14 cellular contexts compared by ENCODE assay signal in genomic region chr9:3241290-3241689, GRCh38.
DNase-seq lines count a peak whose midpoint lies in the region; FAIRE-seq and TF ChIP-seq lines count a peak whose summit lies in the region.
"Had no signal": no experiment of that assay in that cellular context is flagged by ENCODE, and none has a peak within 500 bp of the region (broad histone marks: within the 10 kb centered on the region; RNA-seq: fewer than 3 reads in every experiment).

No MANE protein-coding gene starts in this region.

- no peaks in the 10 kb centered on the region for H3K9me3 ChIP-seq in astrocyte (ENCODE audit: insufficient read depth, low read depth, low read length)
- no peaks in the 10 kb centered on the region for H3K9me3 ChIP-seq in esophagus squamous epithelium
- H3K9me3 ChIP-seq: prostate gland had no signal

- no peaks in the 10 kb centered on the region for H3K36me3 ChIP-seq in H7 (replicated peaks; ENCODE audit: control insufficient read depth, insufficient read depth, low read length)
- H3K36me3 ChIP-seq in astrocyte (ENCODE audit: insufficient read depth, low read length), result no peaks in the 10 kb centered on the region
- H3K36me3 ChIP-seq in esophagus squamous epithelium, result peaks cover 0 to 7% (median 0%) of the 10 kb centered on the region in 3 donors
- H3K36me3 ChIP-seq: prostate gland had no signal

- peak; percentile 2 for DNase-seq in H7
- peak; percentile 46 for DNase-seq in astrocyte (ENCODE audit: low read depth)
- DNase-seq in iPS-NIHi7 (ENCODE audit: extremely low spot score), result peak; percentile 18
- peak; percentile 18 for DNase-seq in retina
- DNase-seq in esophagus squamous epithelium (lab: John Stamatoyannopoulos, UW), result no peak
- no peak for DNase-seq in DMS53 treated with DMSO at 0.1 percent for 48 hours (lab: John Stamatoyannopoulos, UW; ENCODE audit: unreplicated experiment)
- no peak for DNase-seq in glutamatergic neuron
- DNase-seq in Kasumi-1 (lab: John Stamatoyannopoulos, UW), result no peak
- DNase-seq: cerebellar nuclear complex, NCI-H2029, SIG-M5 had no signal

- H3K36me3 Mint-ChIP-seq in astrocyte (ENCODE audit: low read depth, unreplicated experiment) (no peaks in the 10 kb centered on the region), glutamatergic neuron (ENCODE audit: unreplicated experiment) (peaks cover 5% of the 10 kb centered on the region)

- H3K27ac ChIP-seq in astrocyte (ENCODE audit: low read depth, low read length) (no peak overlapping the region), esophagus squamous epithelium (no peak overlapping the region)

- no peak for TF ChIP-seq POLR2A in esophagus squamous epithelium (IDR thresholded peaks at IDR 0.05)

- no peak overlapping the region for H3K4me3 Mint-ChIP-seq in astrocyte (ENCODE audit: unreplicated experiment)
- no peak overlapping the region for H3K4me3 Mint-ChIP-seq in glutamatergic neuron (ENCODE audit: unreplicated experiment)
- H3K4me3 Mint-ChIP-seq: activated naive CD4-positive, alpha-beta T cell treated with anti-CD3 and anti-CD28 coated beads, Interleukin-2, amount 10 ng/mL, durations not matched to agents 7 days and 5 days; memory B cell had no signal

- peak overlapping the region; percentile 67 for H3K27ac Mint-ChIP-seq in astrocyte (ENCODE audit: unreplicated experiment)
- H3K27ac Mint-ChIP-seq in glutamatergic neuron (ENCODE audit: unreplicated experiment), result no peak overlapping the region
- H3K27ac Mint-ChIP-seq: activated naive CD4-positive, alpha-beta T cell treated with anti-CD3 and anti-CD28 coated beads, Interleukin-2, amount 10 ng/mL, durations not matched to agents 7 days and 5 days; memory B cell had no signal

- 24 to 58% methylated on average over 3 of the region's 3 CpGs for WGBS in esophagus squamous epithelium, 2 donors

- H3K4me3 ChIP-seq in H7 (ENCODE audit: insufficient read depth, low read depth, low read length) (no peak overlapping the region), astrocyte (ENCODE audit: insufficient read depth, low read depth, low read length) (no peak overlapping the region), esophagus squamous epithelium (no peak overlapping the region)
- H3K4me3 ChIP-seq: prostate gland had no signal

- no peak overlapping the region for H2AFZ ChIP-seq in astrocyte (ENCODE audit: low read depth, low read length)

- no peak for FAIRE-seq in astrocyte (lab: Jason Lieb, UNC)

- H3K4me1 ChIP-seq in astrocyte (ENCODE audit: insufficient read depth, low read length) (peaks cover 6% of the 10 kb centered on the region), esophagus squamous epithelium (no peaks in the 10 kb centered on the region)
- H3K4me1 ChIP-seq: prostate gland had no signal

- H4K20me1 ChIP-seq in astrocyte (ENCODE audit: insufficient read depth, low read length), result no peaks in the 10 kb centered on the region

- TF ChIP-seq CTCF in astrocyte (IDR thresholded peaks at IDR 0.05; ENCODE audit: insufficient read depth, low read depth, low read length), result no peak
- TF ChIP-seq CTCF in esophagus squamous epithelium (IDR thresholded peaks at IDR 0.05), result no peak
- no peak for TF ChIP-seq CTCF in glutamatergic neuron (IDR thresholded peaks at IDR 0.05; ENCODE audit: partially characterized antibody, unreplicated experiment)

- peak overlapping the region; percentile 4 for H3K4me2 ChIP-seq in astrocyte (ENCODE audit: low read length)

- H3K9me3 Mint-ChIP-seq in astrocyte (ENCODE audit: unreplicated experiment) (no peaks in the 10 kb centered on the region), glutamatergic neuron (ENCODE audit: unreplicated experiment) (peaks cover 3% of the 10 kb centered on the region)
- H3K9me3 Mint-ChIP-seq: activated naive CD4-positive, alpha-beta T cell treated with anti-CD3 and anti-CD28 coated beads, Interleukin-2, amount 10 ng/mL, durations not matched to agents 7 days and 5 days; memory B cell had no signal

- H3K79me2 ChIP-seq in astrocyte (ENCODE audit: insufficient read depth, low read length), result no peaks in the 10 kb centered on the region

- H3K9ac ChIP-seq in astrocyte (ENCODE audit: low read length), result no peak overlapping the region

- intact Hi-C loops in esophagus squamous epithelium (cut with DNase I), result loop anchor here (10.0 kb wide), 1 partner anchor 194 kb away; no protein-coding TSS in a partner anchor

- H3K4me1 Mint-ChIP-seq in astrocyte (ENCODE audit: low read depth, unreplicated experiment) (peaks cover 12% of the 10 kb centered on the region), glutamatergic neuron (ENCODE audit: low read depth, unreplicated experiment) (peaks cover 3% of the 10 kb centered on the region)
- H3K4me1 Mint-ChIP-seq: activated naive CD4-positive, alpha-beta T cell treated with anti-CD3 and anti-CD28 coated beads, Interleukin-2, amount 10 ng/mL, durations not matched to agents 7 days and 5 days had no signal

- no peaks in the 10 kb centered on the region for H3K27me3 ChIP-seq in H7 (ENCODE audit: control insufficient read depth, insufficient read depth, low read length)
- no peaks in the 10 kb centered on the region for H3K27me3 ChIP-seq in astrocyte (ENCODE audit: insufficient read depth, low read length)
- H3K27me3 ChIP-seq in esophagus squamous epithelium, result no peaks in the 10 kb centered on the region

- H3K27me3 Mint-ChIP-seq in astrocyte (ENCODE audit: low read depth, unreplicated experiment) (no peaks in the 10 kb centered on the region), glutamatergic neuron (ENCODE audit: unreplicated experiment) (no peaks in the 10 kb centered on the region)
- H3K27me3 Mint-ChIP-seq: activated naive CD4-positive, alpha-beta T cell treated with anti-CD3 and anti-CD28 coated beads, Interleukin-2, amount 10 ng/mL, durations not matched to agents 7 days and 5 days; memory B cell had no signal

Comparison
In these comparisons a context has a peak if more than half of its experiments do, and no peak if none do; other contexts are left out.
1. DNase-seq: peak in H7 (single experiment), astrocyte (single experiment), iPS-NIHi7 (single experiment) and retina (single experiment); none in esophagus squamous epithelium (single experiment), DMS53 treated with DMSO at 0.1 percent for 48 hours (single experiment), glutamatergic neuron (single experiment) and Kasumi-1 (0 of 2).